14 cellular contexts compared by ENCODE assay signal in the genomic region with DNA sequence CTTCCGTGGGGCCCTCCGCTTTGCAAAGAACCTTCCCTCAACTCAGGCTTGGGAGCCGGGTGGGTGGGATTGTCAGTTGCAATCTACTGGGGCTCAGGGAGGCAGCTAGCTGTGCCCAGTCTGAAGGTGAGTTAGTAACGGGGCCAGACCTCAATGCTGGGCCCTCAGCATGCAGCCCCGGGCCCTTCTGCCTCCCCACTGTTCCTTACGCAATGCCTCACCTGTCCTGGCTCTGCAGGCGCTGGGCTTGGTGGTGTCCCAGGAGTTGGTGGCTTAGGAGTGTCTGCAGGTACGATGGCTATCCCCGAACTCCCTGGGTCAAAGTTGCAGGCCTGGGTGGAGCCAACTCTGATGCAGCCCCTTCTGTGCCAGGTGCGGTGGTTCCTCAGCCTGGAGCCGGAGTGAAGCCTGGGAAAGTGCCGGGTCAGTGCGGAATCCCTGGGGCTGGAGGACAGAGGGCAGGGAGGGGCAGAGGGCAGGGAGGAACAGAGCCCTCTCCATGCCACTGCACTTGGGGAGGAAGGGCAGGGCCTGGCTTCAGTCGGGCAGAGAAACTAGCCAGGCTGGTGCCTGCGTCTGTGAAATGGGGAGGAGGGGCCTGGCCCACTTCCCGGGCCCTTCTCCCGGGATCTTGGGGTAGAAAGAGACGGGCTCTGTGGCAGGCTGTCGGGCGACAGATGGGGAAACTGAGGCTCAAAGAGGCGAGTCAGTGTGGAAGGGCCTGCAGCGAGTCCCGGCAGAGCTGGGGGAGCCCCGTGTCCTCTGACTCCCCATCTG. TPM values are rescaled to one million over a fixed set of nuclear protein-coding genes. Genes with fewer than 3 reads are reported as not detected.
A peak's percentile ranks its signal among the peaks of the same experiment; 100 is the strongest.
DNase-seq lines count a peak whose midpoint lies in the region; ATAC-seq and TF ChIP-seq lines count a peak whose summit lies in the region.
"Had no signal": no experiment of that assay in that cellular context is flagged by ENCODE, and none has a peak within 500 bp of the region (broad histone marks: within the 10 kb centered on the region; RNA-seq: fewer than 3 reads in every experiment).

No MANE protein-coding gene starts in this region.

- TF ChIP-seq CTCF in RWPE1 (conservative IDR thresholded peaks at IDR 0.05; ENCODE audit: low read depth) (no peak), hepatocyte (IDR thresholded peaks at IDR 0.05; ENCODE audit: poor library complexity) (no peak)

- H3K79me2 ChIP-seq in hepatocyte, result no peaks in the 10 kb centered on the region

- H3K9ac ChIP-seq in rectal smooth muscle tissue (ENCODE audit: low read length), result no peak overlapping the region

- H3K4me1 Mint-ChIP-seq in activated naive CD8-positive, alpha-beta T cell treated with anti-CD3 and anti-CD28 coated beads for 36 hours, result no peaks in the 10 kb centered on the region
- H3K4me1 Mint-ChIP-seq in activated CD4-positive, alpha-beta T cell treated with anti-CD3 and anti-CD28 coated beads, Interleukin-2, amount 10 ng/mL, durations not matched to agents 24 days and 14 days, result no peaks in the 10 kb centered on the region
- H3K4me1 Mint-ChIP-seq: activated naive CD4-positive, alpha-beta T cell treated with anti-CD3 and anti-CD28 coated beads, Interleukin-2, amount 50 U/mL, for 24 hours; CD4-positive, alpha-beta memory T cell; T-cell had no signal

- no peak overlapping the region for H3K27ac Mint-ChIP-seq in activated naive CD8-positive, alpha-beta T cell treated with anti-CD3 and anti-CD28 coated beads for 36 hours
- no peak overlapping the region for H3K27ac Mint-ChIP-seq in activated CD4-positive, alpha-beta T cell treated with anti-CD3 and anti-CD28 coated beads, Interleukin-2, amount 10 ng/mL, durations not matched to agents 24 days and 14 days
- H3K27ac Mint-ChIP-seq: activated naive CD4-positive, alpha-beta T cell treated with anti-CD3 and anti-CD28 coated beads, Interleukin-2, amount 50 U/mL, for 24 hours; CD4-positive, alpha-beta memory T cell; T-cell had no signal

- peak overlapping the region; percentile 55 for H3K4me2 ChIP-seq in hepatocyte

- H3K36me3 ChIP-seq in hepatocyte (replicated peaks; ENCODE audit: insufficient read depth, low read depth) (no peaks in the 10 kb centered on the region), rectal smooth muscle tissue (ENCODE audit: control insufficient read depth, insufficient read depth, low read length) (peaks cover 3% of the 10 kb centered on the region)

- H3K27me3 ChIP-seq in hepatocyte (no peaks in the 10 kb centered on the region), rectal smooth muscle tissue (ENCODE audit: control insufficient read depth, insufficient read depth, low read length) (no peaks in the 10 kb centered on the region)

- peak overlapping the region; percentile 40 for H3K27ac ChIP-seq in RWPE1
- peak overlapping the region; percentile 81 for H3K27ac ChIP-seq in hepatocyte
- H3K27ac ChIP-seq in rectal smooth muscle tissue (ENCODE audit: low read depth, low read length), result peak overlapping the region; percentile 66

- DNase-seq in ELF-1 (ENCODE audit: low read depth, low spot score) (peak; percentile 28), RWPE1 (ENCODE audit: low spot score) (no peak), hepatocyte (ENCODE audit: low spot score) (no peak)
- no peak for DNase-seq in activated naive CD8-positive, alpha-beta T cell treated with anti-CD3 and anti-CD28 coated beads for 36 hours
- no peak for DNase-seq in activated CD4-positive, alpha-beta T cell treated with anti-CD3 and anti-CD28 coated beads, Interleukin-2, amount 10 ng/mL, durations not matched to agents 24 days and 14 days
- no peak for DNase-seq in stimulated activated CD4-positive, alpha-beta T cell treated with anti-CD3 and anti-CD28 coated beads, Interleukin-4, amount 100 ng/mL, for 24 hours
- DNase-seq: CD4-positive, alpha-beta memory T cell; HCEC 1CT; NCI-H748 treated with DMSO at 0.1 percent for 48 hours; stimulated activated naive CD8-positive, alpha-beta T cell treated with anti-CD3 and anti-CD28 coated beads, Interleukin-15, Interleukin-2, amounts not matched to agents 100 U/mL and 50 U/mL, for 24 hours; T-cell had no signal

- POLR2A ChIA-PET in RWPE1 (lab: Yijun Ruan, JAX; ENCODE audit: low non-redundant PET), result no interaction called here

- H3K4me3 ChIP-seq in hepatocyte (no peak overlapping the region), rectal smooth muscle tissue (ENCODE audit: low read length) (peak overlapping the region; percentile 16)

- H3K9me3 ChIP-seq in hepatocyte (ENCODE audit: low read depth), result no peaks in the 10 kb centered on the region

- intact Hi-C loops in activated CD4-positive, alpha-beta T cell treated with anti-CD3 and anti-CD28 coated beads, Interleukin-2, amount 10 ng/mL, durations not matched to agents 24 days and 14 days (cut with micrococcal nuclease), result no loop called here

- no peaks in the 10 kb centered on the region for H3K9me3 Mint-ChIP-seq in activated naive CD8-positive, alpha-beta T cell treated with anti-CD3 and anti-CD28 coated beads for 36 hours
- no peaks in the 10 kb centered on the region for H3K9me3 Mint-ChIP-seq in activated CD4-positive, alpha-beta T cell treated with anti-CD3 and anti-CD28 coated beads, Interleukin-2, amount 10 ng/mL, durations not matched to agents 24 days and 14 days
- H3K9me3 Mint-ChIP-seq: activated naive CD4-positive, alpha-beta T cell treated with anti-CD3 and anti-CD28 coated beads, Interleukin-2, amount 50 U/mL, for 24 hours; T-cell had no signal

- no peak overlapping the region for H2AFZ ChIP-seq in hepatocyte

- no peaks in the 10 kb centered on the region for H3K27me3 Mint-ChIP-seq in activated naive CD8-positive, alpha-beta T cell treated with anti-CD3 and anti-CD28 coated beads for 36 hours
- H3K27me3 Mint-ChIP-seq in activated CD4-positive, alpha-beta T cell treated with anti-CD3 and anti-CD28 coated beads, Interleukin-2, amount 10 ng/mL, durations not matched to agents 24 days and 14 days, result no peaks in the 10 kb centered on the region
- H3K27me3 Mint-ChIP-seq: activated naive CD4-positive, alpha-beta T cell treated with anti-CD3 and anti-CD28 coated beads, Interleukin-2, amount 50 U/mL, for 24 hours had no signal

- no peaks in the 10 kb centered on the region for H4K20me1 ChIP-seq in hepatocyte (ENCODE audit: insufficient read depth, poor library complexity, severe bottlenecking)

- WGBS in hepatocyte (ENCODE audit: low lambda C conversion rate, missing lambda C conversion rate), result 57% methylated on average over 22 of the region's 24 CpGs

- H3K4me1 ChIP-seq in hepatocyte (ENCODE audit: insufficient read depth) (peaks cover 15% of the 10 kb centered on the region), rectal smooth muscle tissue (ENCODE audit: control insufficient read depth, insufficient read depth, low read length) (peaks cover 12% of the 10 kb centered on the region)

- H3K4me3 Mint-ChIP-seq in activated naive CD8-positive, alpha-beta T cell treated with anti-CD3 and anti-CD28 coated beads for 36 hours, result no peak overlapping the region
- H3K4me3 Mint-ChIP-seq in activated CD4-positive, alpha-beta T cell treated with anti-CD3 and anti-CD28 coated beads, Interleukin-2, amount 10 ng/mL, durations not matched to agents 24 days and 14 days, result no peak overlapping the region
- H3K4me3 Mint-ChIP-seq: activated naive CD4-positive, alpha-beta T cell treated with anti-CD3 and anti-CD28 coated beads, Interleukin-2, amount 50 U/mL, for 24 hours; CD4-positive, alpha-beta memory T cell; T-cell had no signal

- no peak for ATAC-seq in GM19455 (IDR thresholded peaks at IDR 0.05; ENCODE audit: unreplicated experiment)
- ATAC-seq: stimulated activated naive CD8-positive, alpha-beta T cell treated with anti-CD3 and anti-CD28 coated beads, Interleukin-15, Interleukin-2, amounts not matched to agents 100 U/mL and 50 U/mL, for 24 hours; T-cell had no signal

- no peaks in the 10 kb centered on the region for H3K36me3 Mint-ChIP-seq in activated naive CD8-positive, alpha-beta T cell treated with anti-CD3 and anti-CD28 coated beads for 36 hours
- no peaks in the 10 kb centered on the region for H3K36me3 Mint-ChIP-seq in activated CD4-positive, alpha-beta T cell treated with anti-CD3 and anti-CD28 coated beads, Interleukin-2, amount 10 ng/mL, durations not matched to agents 24 days and 14 days (ENCODE audit: low read depth)
- H3K36me3 Mint-ChIP-seq: activated naive CD4-positive, alpha-beta T cell treated with anti-CD3 and anti-CD28 coated beads, Interleukin-2, amount 50 U/mL, for 24 hours; CD4-positive, alpha-beta memory T cell; T-cell had no signal

- CTCF ChIA-PET in RWPE1 (lab: Yijun Ruan, JAX), result no interaction called here

- no peaks in the 10 kb centered on the region for H3K9me2 ChIP-seq in hepatocyte (replicated peaks; ENCODE audit: insufficient read depth)

RNA-seq across cellular contexts. Expression of gene ELN, which starts 15.0 kb away (rescaled TPM):
- 45.2 and 58.1 TPM in 2 replicates for total RNA-seq in hepatocyte
- 37.7 and 42.5 TPM in 2 replicates for polyA plus RNA-seq in hepatocyte
- not detected for total RNA-seq in activated naive CD8-positive, alpha-beta T cell treated with anti-CD3 and anti-CD28 coated beads for 36 hours
- not detected in 2 replicates for total RNA-seq in activated CD4-positive, alpha-beta T cell treated with anti-CD3 and anti-CD28 coated beads, Interleukin-2, amount 10 ng/mL, durations not matched to agents 24 days and 14 days
- total RNA-seq: CD4-positive, alpha-beta memory T cell had no signal
- polyA plus RNA-seq: CD4-positive, alpha-beta memory T cell had no signal

RNA-seq across cellular contexts. Expression of gene LIMK1, which starts 40.7 kb away (rescaled TPM):
- total RNA-seq in hepatocyte, result 23.8 and 24.6 TPM in 2 replicates
- polyA plus RNA-seq in hepatocyte, result 10.7 and 16.2 TPM in 2 replicates
- total RNA-seq in activated naive CD8-positive, alpha-beta T cell treated with anti-CD3 and anti-CD28 coated beads for 36 hours, result 10 to 100 TPM; 16.9 to 19.5 TPM
- total RNA-seq in activated CD4-positive, alpha-beta T cell treated with anti-CD3 and anti-CD28 coated beads, Interleukin-2, amount 10 ng/mL, durations not matched to agents 24 days and 14 days, result 25.3 and 26.3 TPM in 2 replicates

Comparison
In these comparisons a context has a peak if more than half of its experiments do, and no peak if none do; other contexts are left out.
1. RNA of gene ELN, which starts 15.0 kb away (total RNA-seq): 45.2 to 58.1 TPM in hepatocyte; not detected in activated naive CD8-positive, alpha-beta T cell treated with anti-CD3 and anti-CD28 coated beads for 36 hours and not detected in activated CD4-positive, alpha-beta T cell treated with anti-CD3 and anti-CD28 coated beads, Interleukin-2, amount 10 ng/mL, durations not matched to agents 24 days and 14 days; every median in the first group is over 10 times any median in the second.
2. Peak in every context shown above with its lines, with median percentiles within 50 percentile points of each other: H3K27ac ChIP-seq.